ENCODE assay signal across 18 cellular contexts in the genomic region with DNA sequence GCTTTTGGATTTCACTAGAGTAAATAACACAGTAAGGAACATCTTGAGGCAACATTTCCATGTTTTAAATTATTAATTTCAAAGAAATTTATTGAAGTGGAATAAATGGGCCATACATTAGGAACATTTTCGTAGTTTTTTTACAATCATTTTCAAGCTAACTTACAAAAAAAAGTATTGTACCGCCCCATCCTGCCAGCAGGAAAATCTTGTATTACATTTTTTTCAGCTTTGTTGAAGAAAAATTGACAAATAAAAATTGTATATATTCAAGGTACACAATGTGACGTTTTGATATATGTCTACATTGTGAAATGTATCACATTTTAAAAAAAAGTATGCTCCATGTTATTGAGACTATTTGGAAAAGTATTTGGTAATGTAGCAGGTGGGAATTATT.
"Had no signal": no experiment of that assay in that cellular context is flagged by ENCODE, and none has a peak within 500 bp of the region (broad histone marks: within the 10 kb centered on the region; RNA-seq: fewer than 3 reads in every experiment).

No MANE protein-coding gene starts in this region.

- H3K27ac ChIP-seq: body of pancreas, SJCRH30 had no signal

- H3K4me1 ChIP-seq: body of pancreas, pancreas, SJCRH30 had no signal

- DNase-seq: activated CD4-positive, alpha-beta T cell treated with anti-CD3 and anti-CD28 coated beads, Interleukin-2, amount 10 ng/mL, durations not matched to agents 7 days and 5 days; activated CD8-positive, alpha-beta memory T cell treated with anti-CD3 and anti-CD28 coated beads, Interleukin-2, amount 50 U/mL, for 48 hours; activated gamma-delta T cell; activated T-cell treated with anti-CD3 and anti-CD28 coated beads, Interleukin-2, amount 50 U/mL, for 72 hours; amygdala; body of pancreas; central memory CD4-positive, alpha-beta T cell; cortex of kidney; hypothalamus; mesendoderm; pancreas; SJCRH30; stimulated activated CD4-positive, alpha-beta T cell treated with anti-CD3 and anti-CD28 coated beads, Interleukin-15, amount 100 ng/mL, for 24 hours; stimulated activated CD4-positive, alpha-beta T cell treated with anti-CD3 and anti-CD28 coated beads, Interleukin-4, amount 100 ng/mL, for 4 hours; stimulated activated CD8-positive, alpha-beta memory T cell treated with anti-CD3 and anti-CD28 coated beads, Interleukin-4, amount 100 ng/mL, for 48 hours; stimulated activated naive CD4-positive, alpha-beta T cell treated with Interleukin-2 at 50 U/mL for 16 hours; substantia nigra; T-helper 2 cell had no signal

- H3K4me3 ChIP-seq: body of pancreas, pancreas, SJCRH30 had no signal

- H3K27me3 ChIP-seq: SJCRH30 had no signal

- FAIRE-seq: pancreas had no signal

- H3K36me3 ChIP-seq: pancreas, SJCRH30 had no signal

- H3K9me3 ChIP-seq: body of pancreas, pancreas, SJCRH30 had no signal
